ENCODE assay signal across 8 cellular contexts in genomic region chr5:177427919-177428573, GRCh38. TPM values are rescaled to one million over a fixed set of nuclear protein-coding genes. Genes with fewer than 3 reads are reported as not detected.
DNase-seq lines count a peak whose midpoint lies in the region; ATAC-seq lines count a peak whose summit lies in the region.

No MANE protein-coding gene starts in this region.

- H3K4me1 ChIP-seq in BLaER1 (peaks cover 68% of the 10 kb centered on the region), SJCRH30 (peaks cover 25% of the 10 kb centered on the region)

- H3K4me3 ChIP-seq in BLaER1 (peak overlapping the region; percentile 97), SJCRH30 (no peak overlapping the region)

- DNase-seq in KBM-7 (peak; percentile 44), naive B cell (no peak), COR-L47 (lab: John Stamatoyannopoulos, UW) (no peak), SJCRH30 (no peak), occipital lobe (lab: John Stamatoyannopoulos, UW) (no peak), NCI-H2081 (lab: John Stamatoyannopoulos, UW) (no peak)
- no peak for DNase-seq in activated naive CD8-positive, alpha-beta T cell treated with anti-CD3 and anti-CD28 coated beads for 36 hours

- H3K27ac Mint-ChIP-seq in activated naive CD8-positive, alpha-beta T cell treated with anti-CD3 and anti-CD28 coated beads for 36 hours, result peak overlapping the region; percentile 97
- peak overlapping the region; percentile 95 to 99 (median 96) for H3K27ac Mint-ChIP-seq in naive B cell

- peaks cover 9% of the 10 kb centered on the region for H3K36me3 ChIP-seq in BLaER1
- peaks cover 18% of the 10 kb centered on the region for H3K36me3 ChIP-seq in SJCRH30

- H3K4me2 ChIP-seq in BLaER1, result peak overlapping the region; percentile 98

- H4K20me1 ChIP-seq in BLaER1, result peaks cover 20% of the 10 kb centered on the region

- peaks cover 2% of the 10 kb centered on the region for H3K9me3 Mint-ChIP-seq in activated naive CD8-positive, alpha-beta T cell treated with anti-CD3 and anti-CD28 coated beads for 36 hours
- no peaks in the 10 kb centered on the region for H3K9me3 Mint-ChIP-seq in naive B cell

- H3K9ac ChIP-seq in BLaER1, result peak overlapping the region; percentile 99

- H3K4me3 Mint-ChIP-seq in activated naive CD8-positive, alpha-beta T cell treated with anti-CD3 and anti-CD28 coated beads for 36 hours, result peak overlapping the region; percentile 95
- peak overlapping the region; percentile 83 to 97 (median 93) for H3K4me3 Mint-ChIP-seq in naive B cell

- H3K27ac ChIP-seq in BLaER1, result peak overlapping the region; percentile 99
- H3K27ac ChIP-seq in SJCRH30, result no peak overlapping the region

- no peaks in the 10 kb centered on the region for H3K27me3 ChIP-seq in BLaER1
- H3K27me3 ChIP-seq in SJCRH30, result no peaks in the 10 kb centered on the region

- H3K9me3 ChIP-seq in BLaER1, result no peaks in the 10 kb centered on the region
- no peaks in the 10 kb centered on the region for H3K9me3 ChIP-seq in SJCRH30 (replicated peaks)

- ATAC-seq in naive B cell (ENCODE audit: low read depth in 2 of 2), result no peak

- in situ Hi-C loops in KBM-7 (cut with MboI; ENCODE audit: low pct_unique_long_range_greater_than_20kb, low sequenced_read_pairs), result no loop called here

- H3K36me3 Mint-ChIP-seq in activated naive CD8-positive, alpha-beta T cell treated with anti-CD3 and anti-CD28 coated beads for 36 hours, result peaks cover 38% of the 10 kb centered on the region
- no peaks in the 10 kb centered on the region for H3K36me3 Mint-ChIP-seq in naive B cell

- peaks cover 51% of the 10 kb centered on the region for H3K4me1 Mint-ChIP-seq in activated naive CD8-positive, alpha-beta T cell treated with anti-CD3 and anti-CD28 coated beads for 36 hours
- peaks cover 53 to 70% (median 63%) of the 10 kb centered on the region in 3 donors for H3K4me1 Mint-ChIP-seq in naive B cell

- peaks cover 3% of the 10 kb centered on the region for H3K27me3 Mint-ChIP-seq in activated naive CD8-positive, alpha-beta T cell treated with anti-CD3 and anti-CD28 coated beads for 36 hours
- no peaks in the 10 kb centered on the region for H3K27me3 Mint-ChIP-seq in naive B cell

RNA-seq across cellular contexts. Expression of gene GRK6, which starts 1.6 kb away (rescaled TPM):
- total RNA-seq in activated naive CD8-positive, alpha-beta T cell treated with anti-CD3 and anti-CD28 coated beads for 36 hours, result 100 to 1,000 TPM; 113 to 115 TPM
- polyA plus RNA-seq in naive B cell (ENCODE audit: low read depth in 6 of 6), result 100 to 1,000 TPM in 2 of 6 donors, 10 to 100 TPM in 4; 66.5 to 178 (median 98.1) TPM
- total RNA-seq in SJCRH30 (2014; rRNA removed; shearing (Covaris generic)), result 45.1 and 48.4 TPM in 2 replicates
- 14.0 TPM for total RNA-seq in occipital lobe

RNA-seq across cellular contexts. Expression of gene PRR7, which starts 18.6 kb away (rescaled TPM):
- total RNA-seq in activated naive CD8-positive, alpha-beta T cell treated with anti-CD3 and anti-CD28 coated beads for 36 hours, result 10 to 100 TPM; 21.5 to 21.8 TPM
- 10 to 100 TPM; 16.2 to 39.5 (median 25.7) TPM for polyA plus RNA-seq in naive B cell (ENCODE audit: low read depth in 6 of 6)
- total RNA-seq in SJCRH30 (2014; rRNA removed; shearing (Covaris generic)), result 6.4 TPM in 2 replicates
- total RNA-seq in occipital lobe, result 11.7 TPM

RNA-seq across cellular contexts. Expression of gene F12, which starts 18.7 kb away (rescaled TPM):
- 1 to 10 TPM; 5.6 TPM for total RNA-seq in activated naive CD8-positive, alpha-beta T cell treated with anti-CD3 and anti-CD28 coated beads for 36 hours
- polyA plus RNA-seq in naive B cell (ENCODE audit: low read depth in 6 of 6), result 1 to 10 TPM in 1 of 6 donors, under 1 TPM in 2, not detected in 3; 0.56 to 1.4 (median 0.57) TPM
- 5.9 and 6.5 TPM in 2 replicates for total RNA-seq in SJCRH30 (2014; rRNA removed; shearing (Covaris generic))
- 3.9 TPM for total RNA-seq in occipital lobe

RNA-seq across cellular contexts. Expression of gene PFN3, which starts 27.6 kb away (rescaled TPM):
- not detected for total RNA-seq in activated naive CD8-positive, alpha-beta T cell treated with anti-CD3 and anti-CD28 coated beads for 36 hours
- not detected for polyA plus RNA-seq in naive B cell (ENCODE audit: low read depth in 6 of 6)
- not detected in 2 replicates for total RNA-seq in SJCRH30 (2014; rRNA removed; shearing (Covaris generic))
- total RNA-seq in occipital lobe, result not detected

RNA-seq across cellular contexts. Expression of gene SLC34A1, which starts 43.8 kb away (rescaled TPM):
- total RNA-seq in activated naive CD8-positive, alpha-beta T cell treated with anti-CD3 and anti-CD28 coated beads for 36 hours, result not detected
- not detected for polyA plus RNA-seq in naive B cell (ENCODE audit: low read depth in 6 of 6)
- not detected in 2 replicates for total RNA-seq in SJCRH30 (2014; rRNA removed; shearing (Covaris generic))
- total RNA-seq in occipital lobe, result not detected
